In genomic region chr1:179296831-179297377, GRCh38 we compare ENCODE assay signal across 1 cellular context.
TF ChIP-seq lines count a peak whose summit lies in the region.

No MANE protein-coding gene starts in this region.

TF ChIP-seq in GM23338, 12 proteins besides CTCF, POLR2A, EP300 and RAD21 (continued from another document):
- TF ChIP-seq ZNF462 (CRISPR knock-in tag; IDR thresholded peaks at IDR 0.05) (no peak), JUNB (IDR thresholded peaks at IDR 0.05; ENCODE audit: unreplicated experiment) (no peak), REST (IDR thresholded peaks at IDR 0.05; ENCODE audit: unreplicated experiment) (no peak), NANOG (IDR thresholded peaks at IDR 0.05; ENCODE audit: borderline replicate concordance) (no peak), EZH2phosphoT487 (IDR thresholded peaks at IDR 0.05; ENCODE audit: unreplicated experiment) (no peak), ZNF114 (CRISPR knock-in tag; IDR thresholded peaks at IDR 0.05) (no peak), ETS1 (IDR thresholded peaks at IDR 0.05) (no peak), CREB1 (CRISPR knock-in tag; IDR thresholded peaks at IDR 0.05; ENCODE audit: low read depth) (no peak), ZNF331 (CRISPR knock-in tag; IDR thresholded peaks at IDR 0.05; ENCODE audit: low read depth) (no peak), STAT1 (IDR thresholded peaks at IDR 0.05; ENCODE audit: unreplicated experiment) (no peak)
